In genomic region chr11:74257934-74258553, GRCh38 we compare ENCODE assay signal across 12 cellular contexts. TPM values are rescaled to one million over a fixed set of nuclear protein-coding genes. Genes with fewer than 3 reads are reported as not detected.
DNase-seq lines count a peak whose midpoint lies in the region; ATAC-seq and TF ChIP-seq lines count a peak whose summit lies in the region.
"Had no signal": no experiment of that assay in that cellular context is flagged by ENCODE, and none has a peak within 500 bp of the region (broad histone marks: within the 10 kb centered on the region; RNA-seq: fewer than 3 reads in every experiment).

No MANE protein-coding gene starts in this region.

- no TSS peak for BruUV-seq in MCF 10A (replicated peaks; lab: Mats Ljungman, UMichigan)

- H3K4me3 Mint-ChIP-seq in MCF 10A (ENCODE audit: unreplicated experiment) = no peak overlapping the region
- no peak overlapping the region for H3K4me3 Mint-ChIP-seq in activated CD4-positive, alpha-beta memory T cell treated with anti-CD3 and anti-CD28 coated beads for 36 hours
- H3K4me3 Mint-ChIP-seq: activated B cell treated with CpG ODN at 0.5 μM for 24 hours had no signal

- CTCF ChIA-PET in MCF 10A (lab: Yijun Ruan, JAX) = interaction anchor here (0.6 kb wide), 2 partner anchors 10 to 188 kb away, joined by 3 read pairs; no protein-coding TSS in a partner anchor
- CTCF ChIA-PET in activated CD4-positive, alpha-beta memory T cell treated with anti-CD3 and anti-CD28 coated beads for 36 hours (lab: Charles Lee) = interaction anchor here (0.6 to 2.9 kb wide), 3 partner anchors 63 to 237 kb away, joined by 3 to 14 read pairs (median 5); no protein-coding TSS in a partner anchor

- no peak for DNase-seq in MCF 10A (ENCODE audit: unreplicated experiment)
- DNase-seq in breast epithelium (ENCODE audit: low spot score in 2 of 2) = no peak
- DNase-seq in dedifferentiated amniotic fluid mesenchymal stem cell (ENCODE audit: extremely low spot score) = peak; percentile 34
- DNase-seq in lung microvascular endothelial cell (ENCODE audit: low read depth in 2 of 2) = peak; percentile 16 to 18
- DNase-seq in vagina (ENCODE audit: extremely low spot score in 2 of 2) = peak in 1 of 2 donors; percentile 88
- no peak for DNase-seq in GM19238 (ENCODE audit: insufficient read length, low spot score)
- no peak for DNase-seq in activated CD4-positive, alpha-beta memory T cell treated with anti-CD3 and anti-CD28 coated beads for 36 hours
- DNase-seq: activated B cell treated with CpG ODN at 0.5 μM for 24 hours; activated naive CD4-positive, alpha-beta T cell treated with Interleukin-2 at 50 U/mL for 16 hours had no signal

- peak overlapping the region; percentile 38 for H3K27ac Mint-ChIP-seq in MCF 10A (ENCODE audit: low read depth, unreplicated experiment)
- no peak overlapping the region for H3K27ac Mint-ChIP-seq in activated CD4-positive, alpha-beta memory T cell treated with anti-CD3 and anti-CD28 coated beads for 36 hours
- H3K27ac Mint-ChIP-seq: activated B cell treated with CpG ODN at 0.5 μM for 24 hours had no signal

- no peak for ATAC-seq in HG02798 (IDR thresholded peaks at IDR 0.05; ENCODE audit: poor library complexity, unreplicated experiment)

- H3K27me3 ChIP-seq in breast epithelium (no peaks in the 10 kb centered on the region), vagina (no peaks in the 10 kb centered on the region)

- peaks cover 15% of the 10 kb centered on the region for H3K4me1 Mint-ChIP-seq in MCF 10A (ENCODE audit: insufficient read depth, unreplicated experiment)
- H3K4me1 Mint-ChIP-seq in activated CD4-positive, alpha-beta memory T cell treated with anti-CD3 and anti-CD28 coated beads for 36 hours (ENCODE audit: low read depth) = peaks cover 5% of the 10 kb centered on the region
- H3K4me1 Mint-ChIP-seq: activated B cell treated with CpG ODN at 0.5 μM for 24 hours had no signal

- no peak overlapping the region for H3K27ac ChIP-seq in breast epithelium
- peak overlapping the region; percentile 43 for H3K27ac ChIP-seq in vagina
- H3K27ac ChIP-seq: PC-9, skin epidermis had no signal

- TF ChIP-seq CTCF in MCF 10A (IDR thresholded peaks at IDR 0.05; ENCODE audit: unreplicated experiment) (no peak), breast epithelium (IDR thresholded peaks at IDR 0.05) (no peak), vagina (IDR thresholded peaks at IDR 0.05) (no peak)

- H3K4me3 ChIP-seq in breast epithelium (no peak overlapping the region), vagina (no peak overlapping the region)
- H3K4me3 ChIP-seq: PC-9, skin epidermis had no signal

- no peaks in the 10 kb centered on the region for H3K4me1 ChIP-seq in breast epithelium
- H3K4me1 ChIP-seq in vagina = peaks cover 15% of the 10 kb centered on the region

- H3K9me3 Mint-ChIP-seq in MCF 10A (ENCODE audit: unreplicated experiment) = no peaks in the 10 kb centered on the region
- no peaks in the 10 kb centered on the region for H3K9me3 Mint-ChIP-seq in activated CD4-positive, alpha-beta memory T cell treated with anti-CD3 and anti-CD28 coated beads for 36 hours
- H3K9me3 Mint-ChIP-seq: activated B cell treated with CpG ODN at 0.5 μM for 24 hours had no signal

- no peaks in the 10 kb centered on the region for H3K27me3 Mint-ChIP-seq in MCF 10A (ENCODE audit: insufficient read depth, unreplicated experiment)
- peaks cover 3% of the 10 kb centered on the region for H3K27me3 Mint-ChIP-seq in activated CD4-positive, alpha-beta memory T cell treated with anti-CD3 and anti-CD28 coated beads for 36 hours

- H3K9me3 ChIP-seq in breast epithelium (no peaks in the 10 kb centered on the region), vagina (no peaks in the 10 kb centered on the region)

- H3K36me3 Mint-ChIP-seq in MCF 10A (ENCODE audit: insufficient read depth, unreplicated experiment) = peaks cover 21% of the 10 kb centered on the region
- peaks cover 15% of the 10 kb centered on the region for H3K36me3 Mint-ChIP-seq in activated CD4-positive, alpha-beta memory T cell treated with anti-CD3 and anti-CD28 coated beads for 36 hours

- intact Hi-C loops in MCF 10A (cut with micrococcal nuclease) = loop anchor here (2.0 kb wide), 1 partner anchor 131 kb away; no protein-coding TSS in a partner anchor
- intact Hi-C loops in breast epithelium (cut with DNase I; ENCODE audit: low total_unique reads) = no loop called here
- intact Hi-C loops in vagina (cut with DNase I) = loop anchor here (5.0 to 10.0 kb wide), 2 partner anchors 189 to 317 kb away; no protein-coding TSS in a partner anchor
- intact Hi-C loops in activated CD4-positive, alpha-beta memory T cell treated with anti-CD3 and anti-CD28 coated beads for 36 hours (cut with micrococcal nuclease) = loop anchor here (2.0 to 10.0 kb wide), 3 partner anchors 34 to 293 kb away; no protein-coding TSS in a partner anchor

- POLR2A ChIA-PET in MCF 10A (lab: Yijun Ruan, JAX) = interaction anchor here (0.7 to 1.3 kb wide), 3 partner anchors 191 to 1003 kb away, joined by 3 read pairs; partner anchors contain the start of gene LIPT2
- POLR2A ChIA-PET in activated CD4-positive, alpha-beta memory T cell treated with anti-CD3 and anti-CD28 coated beads for 36 hours (lab: Charles Lee) = no interaction called here

- TF ChIP-seq POLR2A in breast epithelium (IDR thresholded peaks at IDR 0.05) = no peak
- TF ChIP-seq POLR2A in vagina (IDR thresholded peaks at IDR 0.05) = no peak

- no peaks in the 10 kb centered on the region for H3K36me3 ChIP-seq in breast epithelium
- H3K36me3 ChIP-seq in vagina = peaks cover 0 to 13% of the 10 kb centered on the region in 2 donors

RNA-seq across cellular contexts. Expression of gene P4HA3, which starts 53.4 kb away (rescaled TPM):
- total RNA-seq in MCF 10A (2022) (0.15 and 0.93 TPM in 2 replicates), breast epithelium (under 1 TPM; 0.29 to 0.66 (median 0.48) TPM), lung microvascular endothelial cell (36.3 and 52.3 TPM in 2 replicates), vagina (1.7 TPM)
- not detected for total RNA-seq in activated CD4-positive, alpha-beta memory T cell treated with anti-CD3 and anti-CD28 coated beads for 36 hours
- total RNA-seq: activated B cell treated with CpG ODN at 0.5 μM for 24 hours had no signal

Comparison
In these comparisons a context has a peak if more than half of its experiments do, and no peak if none do; other contexts are left out.
1. DNase-seq: peak in dedifferentiated amniotic fluid mesenchymal stem cell (single experiment) and lung microvascular endothelial cell (2 of 2); none in MCF 10A (single experiment), breast epithelium (0 of 2), GM19238 (single experiment) and activated CD4-positive, alpha-beta memory T cell treated with anti-CD3 and anti-CD28 coated beads for 36 hours (single experiment).
2. RNA of gene P4HA3, which starts 53.4 kb away (total RNA-seq): 36.3 to 52.3 TPM in lung microvascular endothelial cell; 1.7 TPM in vagina (single experiment), 0.15 to 0.93 TPM in MCF 10A, 0.29 to 0.66 TPM in breast epithelium and not detected in activated CD4-positive, alpha-beta memory T cell treated with anti-CD3 and anti-CD28 coated beads for 36 hours; every median in the first group is over 10 times any median in the second.